ENCODE assay signal across 3 cellular contexts in genomic region chr13:44322928-44323327, GRCh38.
TF ChIP-seq lines count a peak whose summit lies in the region.

No MANE protein-coding gene starts in this region.

TF ChIP-seq in liver, 16 proteins besides CTCF, POLR2A, EP300 and RAD21:
- TF ChIP-seq JUND (IDR thresholded peaks at IDR 0.05) = peak in 1 of 2 donors; percentile 67
- TF ChIP-seq FOXA2 (IDR thresholded peaks at IDR 0.05) = peak; percentile 71
- TF ChIP-seq ZBTB33 (IDR thresholded peaks at IDR 0.05) = peak; percentile 25
- TF ChIP-seq REST (IDR thresholded peaks at IDR 0.05) = no peak
- TF ChIP-seq ATF3 (IDR thresholded peaks at IDR 0.05) = peak; percentile 91
- no peak for TF ChIP-seq GABPA (IDR thresholded peaks at IDR 0.05 in 1 of 2, conservative IDR thresholded peaks at IDR 0.05 in 1 of 2)
- no peak for TF ChIP-seq EGR1 (IDR thresholded peaks at IDR 0.05; ENCODE audit: low read depth in 2 of 2)
- TF ChIP-seq YY1 (IDR thresholded peaks at IDR 0.05) = no peak
- TF ChIP-seq HNF4G (IDR thresholded peaks at IDR 0.05) = no peak
- TF ChIP-seq NR2F2 (IDR thresholded peaks at IDR 0.05) = no peak
- no peak for TF ChIP-seq TAF1 (conservative IDR thresholded peaks at IDR 0.05)
- peak; percentile 32 to 64 for TF ChIP-seq HNF4A (conservative IDR thresholded peaks at IDR 0.05)
- TF ChIP-seq SP1 (IDR thresholded peaks at IDR 0.05) = peak; percentile 70
- TF ChIP-seq FOXA1 (IDR thresholded peaks at IDR 0.05) = peak; percentile 71
- no peak for TF ChIP-seq MAX (IDR thresholded peaks at IDR 0.05)
- peak; percentile 54 to 84 for TF ChIP-seq RXRA (IDR thresholded peaks at IDR 0.05)

TF ChIP-seq in HepG2, 621 proteins besides CTCF, POLR2A, EP300 and RAD21:
- no peak for TF ChIP-seq ZIK1 (CRISPR knock-in tag; IDR thresholded peaks at IDR 0.05; ENCODE audit: borderline replicate concordance, low read depth)
- no peak for TF ChIP-seq KLF13 (CRISPR knock-in tag; IDR thresholded peaks at IDR 0.05)
- no peak for TF ChIP-seq FOXJ3 (CRISPR knock-in tag; IDR thresholded peaks at IDR 0.05; ENCODE audit: borderline replicate concordance)
- TF ChIP-seq KMT2B (CRISPR knock-in tag; IDR thresholded peaks at IDR 0.05) = no peak
- TF ChIP-seq ZSCAN31 (CRISPR knock-in tag; IDR thresholded peaks at IDR 0.05; ENCODE audit: low read depth) = no peak
- no peak for TF ChIP-seq ZNF225 (CRISPR knock-in tag; IDR thresholded peaks at IDR 0.05)

TF ChIP-seq in H1, 55 proteins besides CTCF, POLR2A, EP300 and RAD21:
- TF ChIP-seq RFX5 (IDR thresholded peaks at IDR 0.05; ENCODE audit: borderline replicate concordance, low read depth, low read length) (no peak), ZNF274 (IDR thresholded peaks at IDR 0.05; ENCODE audit: borderline replicate concordance, extremely low read depth, low read length) (no peak), TBP (IDR thresholded peaks at IDR 0.05; ENCODE audit: low read depth, low read length) (no peak), BRCA1 (IDR thresholded peaks at IDR 0.05; ENCODE audit: low read depth, low read length) (no peak), NANOG (IDR thresholded peaks at IDR 0.05; ENCODE audit: insufficient read depth, low read depth, low read length, poor library complexity, severe bottlenecking) (no peak), GTF2F1 (IDR thresholded peaks at IDR 0.05; ENCODE audit: borderline replicate concordance, low read depth, low read length) (no peak), EZH2 (IDR thresholded peaks at IDR 0.05; ENCODE audit: low read depth, low read length, severe bottlenecking) (no peak), ATF3 (IDR thresholded peaks at IDR 0.05; ENCODE audit: insufficient read depth, low read depth, low read length) (no peak), JUN (IDR thresholded peaks at IDR 0.05; ENCODE audit: low read depth, low read length) (no peak), HDAC2 (IDR thresholded peaks at IDR 0.05; ENCODE audit: borderline replicate concordance in 1 of 2, low read depth in 2 of 2, low read length in 2 of 2) (no peak), MAX (IDR thresholded peaks at IDR 0.05) (no peak)
TF ChIP-seq in H1: peak in this region for 0.
